14 cellular contexts compared by ENCODE assay signal in genomic region chr14:75200451-75200850, GRCh38. TPM values are rescaled to one million over a fixed set of nuclear protein-coding genes. Genes with fewer than 3 reads are reported as not detected.
DNase-seq lines count a peak whose midpoint lies in the region; ATAC-seq and TF ChIP-seq lines count a peak whose summit lies in the region.
"Had no signal": no experiment of that assay in that cellular context is flagged by ENCODE, and none has a peak within 500 bp of the region (broad histone marks: within the 10 kb centered on the region; RNA-seq: fewer than 3 reads in every experiment).

No MANE protein-coding gene starts in this region.

- no peak for TF ChIP-seq POLR2A in suprapubic skin (IDR thresholded peaks at IDR 0.05)

- no peak overlapping the region for H2AFZ ChIP-seq in PC-3 (ENCODE audit: low read length)

- no peak overlapping the region for H3K9ac ChIP-seq in PC-3 (ENCODE audit: low read length)

- H3K4me1 ChIP-seq in PC-3 (ENCODE audit: insufficient read depth, low read length) (peaks cover 15% of the 10 kb centered on the region), suprapubic skin (peaks cover 41% of the 10 kb centered on the region)
- H3K4me1 ChIP-seq: testis had no signal

- H3K27me3 ChIP-seq in PC-3 (ENCODE audit: low read length) (no peaks in the 10 kb centered on the region), suprapubic skin (no peaks in the 10 kb centered on the region)
- H3K27me3 ChIP-seq: cardiac muscle cell, testis had no signal

- no TSS peak for BruUV-seq in PC-3 (replicated peaks; lab: Mats Ljungman, UMichigan)

- CTCF ChIA-PET in PC-3 (lab: Charles Lee): no interaction called here

- H4K20me1 ChIP-seq in PC-3 (ENCODE audit: low read length): no peaks in the 10 kb centered on the region

- WGBS in suprapubic skin: 53% methylated on average over 4 of the region's 4 CpGs

- H3K27ac ChIP-seq in PC-3 (ENCODE audit: low read length) (peak overlapping the region; percentile 59), suprapubic skin (peak overlapping the region; percentile 68)
- H3K27ac ChIP-seq: cardiac muscle cell, left ventricle myocardium inferior, testis had no signal

- ATAC-seq in PC-3: peak; percentile 69
- ATAC-seq in Right ventricle myocardium superior (ENCODE audit: poor library complexity): no peak
- no peak for ATAC-seq in GM19463 (IDR thresholded peaks at IDR 0.05; ENCODE audit: unreplicated experiment)
- ATAC-seq: Right ventricle myocardium inferior had no signal

- H3K9me3 ChIP-seq in PC-3 (ENCODE audit: low read length) (no peaks in the 10 kb centered on the region), suprapubic skin (no peaks in the 10 kb centered on the region)
- H3K9me3 ChIP-seq: left ventricle myocardium inferior, testis had no signal

- H3K4me3 ChIP-seq in PC-3 (ENCODE audit: low read length) (no peak overlapping the region), suprapubic skin (no peak overlapping the region)
- H3K4me3 ChIP-seq: cardiac muscle cell, left ventricle myocardium inferior, testis had no signal

- DNase-seq in PC-3 (peak; percentile 95), iPS-NIHi7 (ENCODE audit: extremely low spot score) (peak; percentile 39), suprapubic skin (ENCODE audit: low spot score in 2 of 2) (no peak), Right ventricle myocardium superior (no peak), GF-D8 (lab: John Stamatoyannopoulos, UW) (no peak)
- DNase-seq: CD8-positive, alpha-beta memory T cell; foreskin fibroblast; left ventricle myocardium inferior; NCI-H1436 treated with DMSO at 0.1 percent for 48 hours; testis had no signal

- H3K4me2 ChIP-seq in PC-3 (ENCODE audit: low read length): peak overlapping the region; percentile 24

- H3K9me2 ChIP-seq in PC-3 (replicated peaks; ENCODE audit: low read length): no peaks in the 10 kb centered on the region

- no peak for TF ChIP-seq CTCF in PC-3 (conservative IDR thresholded peaks at IDR 0.05; ENCODE audit: low read depth, low read length)
- no peak for TF ChIP-seq CTCF in suprapubic skin (IDR thresholded peaks at IDR 0.05)

- no peak for TF ChIP-seq RAD21 in Ishikawa (IDR thresholded peaks at IDR 0.05; ENCODE audit: low read depth)

- TF ChIP-seq EP300 in Ishikawa (IDR thresholded peaks at IDR 0.05; ENCODE audit: borderline replicate concordance): peak; percentile 85; the same call in 1 of the 2 replicates
- no peak for TF ChIP-seq EP300 in suprapubic skin (IDR thresholded peaks at IDR 0.05)

- POLR2A ChIA-PET in PC-3 (lab: Charles Lee; ENCODE audit: unreplicated experiment): no interaction called here

- intact Hi-C loops in PC-3 (cut with micrococcal nuclease) (no loop called here), Right ventricle myocardium superior (cut with DNase I) (no loop called here)

- H3K79me2 ChIP-seq in PC-3 (ENCODE audit: low read length): no peaks in the 10 kb centered on the region

- no peaks in the 10 kb centered on the region for H3F3A ChIP-seq in PC-3 (ENCODE audit: low read length, unreplicated experiment)

- H3K36me3 ChIP-seq in PC-3 (ENCODE audit: low read depth, low read length) (no peaks in the 10 kb centered on the region), suprapubic skin (no peaks in the 10 kb centered on the region)
- H3K36me3 ChIP-seq: cardiac muscle cell, left ventricle myocardium inferior had no signal

TF ChIP-seq in Ishikawa, 13 proteins besides CTCF, POLR2A, EP300 and RAD21:
- TF ChIP-seq USF1 (IDR thresholded peaks at IDR 0.05) (peak; percentile 84), EGR1 (IDR thresholded peaks at IDR 0.05) (no peak), TEAD4 (IDR thresholded peaks at IDR 0.05) (peak; percentile 71), TAF1 (IDR thresholded peaks at IDR 0.05; ENCODE audit: low read depth) (no peak), TCF12 (IDR thresholded peaks at IDR 0.05; ENCODE audit: low read depth) (peak; percentile 83), FOXM1 (IDR thresholded peaks at IDR 0.05; ENCODE audit: borderline replicate concordance, low read depth) (peak; percentile 58; the same call in 1 of the 2 replicates), MAX (IDR thresholded peaks at IDR 0.05) (peak; percentile 100), YY1 (IDR thresholded peaks at IDR 0.05; ENCODE audit: low read depth) (peak; percentile 40; the same call in 1 of the 2 replicates), NFIC (IDR thresholded peaks at IDR 0.05) (peak; percentile 79)

RNA-seq across cellular contexts. Expression of gene TMED10, which starts 24.0 kb away (rescaled TPM):
- total RNA-seq in PC-3 (2014; rRNA removed) (246 and 253 TPM in 2 replicates), suprapubic skin (100 to 1,000 TPM; 123 to 235 (median 198) TPM), Right ventricle myocardium superior (235 TPM)

Comparison
In these comparisons a context has a peak if more than half of its experiments do, and no peak if none do; other contexts are left out.
1. DNase-seq: peak in PC-3 (single experiment) and iPS-NIHi7 (single experiment); none in suprapubic skin (0 of 2), Right ventricle myocardium superior (single experiment) and GF-D8 (single experiment).